Comparison of ENCODE assay signal across 1 cellular context in the genomic region with DNA sequence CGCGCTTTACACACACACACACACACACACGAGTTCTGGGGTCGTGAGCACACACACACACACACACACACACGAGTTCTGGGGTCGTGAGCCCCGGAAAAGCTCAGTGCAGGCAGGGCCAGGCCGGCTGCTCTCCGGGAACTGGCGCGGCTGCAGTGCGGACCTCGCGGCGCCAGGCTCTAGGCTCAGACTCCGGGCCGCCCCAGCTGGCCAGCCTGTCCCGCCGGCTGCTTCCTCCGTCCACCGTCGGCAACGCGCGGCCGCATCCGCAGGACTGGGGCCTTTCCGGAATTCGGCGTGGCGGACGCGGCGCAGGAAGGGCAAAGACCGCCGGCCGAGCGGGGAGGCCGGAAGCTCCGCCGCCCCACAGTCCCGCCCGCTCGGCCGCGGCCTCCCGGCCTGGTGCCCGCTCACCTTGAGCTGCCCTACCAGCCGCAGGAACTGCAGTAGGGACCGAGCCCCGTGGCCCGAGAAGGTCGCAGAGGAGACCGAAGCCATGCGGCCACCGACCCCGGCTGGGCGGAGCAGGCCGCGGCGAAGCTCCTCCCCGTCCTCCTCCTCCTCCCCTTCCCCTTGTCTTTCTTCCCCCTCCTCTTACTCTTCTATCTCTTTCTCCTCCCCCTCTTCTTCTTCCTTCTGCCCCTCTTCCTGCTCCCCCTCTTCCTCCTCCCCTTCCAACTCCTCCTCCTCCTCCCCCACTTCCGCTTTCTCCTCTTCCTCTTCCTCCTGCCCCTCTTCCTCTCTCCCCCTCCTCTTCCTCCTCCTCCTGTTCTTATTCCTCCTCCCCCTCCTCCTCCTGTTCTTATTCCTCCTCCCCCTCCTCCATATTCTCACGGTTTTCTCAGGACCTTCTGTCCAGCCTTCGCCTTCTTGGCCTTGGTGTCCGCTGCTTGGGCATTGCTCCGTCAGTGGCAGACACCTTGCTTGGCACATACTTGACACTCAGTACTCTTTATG.
TF ChIP-seq lines count a peak whose summit lies in the region.

A gene with protein sequence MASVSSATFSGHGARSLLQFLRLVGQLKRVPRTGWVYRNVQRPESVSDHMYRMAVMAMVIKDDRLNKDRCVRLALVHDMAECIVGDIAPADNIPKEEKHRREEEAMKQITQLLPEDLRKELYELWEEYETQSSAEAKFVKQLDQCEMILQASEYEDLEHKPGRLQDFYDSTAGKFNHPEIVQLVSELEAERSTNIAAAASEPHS (minus strand): TSS at position 533 of the 957 bp plus-strand sequence. CDS start 35 bp downstream, at position 498.

TF ChIP-seq in K562, 482 proteins besides CTCF, POLR2A, EP300 and RAD21 (continued from another document and continues in another):
- TF ChIP-seq, protein P1, sequence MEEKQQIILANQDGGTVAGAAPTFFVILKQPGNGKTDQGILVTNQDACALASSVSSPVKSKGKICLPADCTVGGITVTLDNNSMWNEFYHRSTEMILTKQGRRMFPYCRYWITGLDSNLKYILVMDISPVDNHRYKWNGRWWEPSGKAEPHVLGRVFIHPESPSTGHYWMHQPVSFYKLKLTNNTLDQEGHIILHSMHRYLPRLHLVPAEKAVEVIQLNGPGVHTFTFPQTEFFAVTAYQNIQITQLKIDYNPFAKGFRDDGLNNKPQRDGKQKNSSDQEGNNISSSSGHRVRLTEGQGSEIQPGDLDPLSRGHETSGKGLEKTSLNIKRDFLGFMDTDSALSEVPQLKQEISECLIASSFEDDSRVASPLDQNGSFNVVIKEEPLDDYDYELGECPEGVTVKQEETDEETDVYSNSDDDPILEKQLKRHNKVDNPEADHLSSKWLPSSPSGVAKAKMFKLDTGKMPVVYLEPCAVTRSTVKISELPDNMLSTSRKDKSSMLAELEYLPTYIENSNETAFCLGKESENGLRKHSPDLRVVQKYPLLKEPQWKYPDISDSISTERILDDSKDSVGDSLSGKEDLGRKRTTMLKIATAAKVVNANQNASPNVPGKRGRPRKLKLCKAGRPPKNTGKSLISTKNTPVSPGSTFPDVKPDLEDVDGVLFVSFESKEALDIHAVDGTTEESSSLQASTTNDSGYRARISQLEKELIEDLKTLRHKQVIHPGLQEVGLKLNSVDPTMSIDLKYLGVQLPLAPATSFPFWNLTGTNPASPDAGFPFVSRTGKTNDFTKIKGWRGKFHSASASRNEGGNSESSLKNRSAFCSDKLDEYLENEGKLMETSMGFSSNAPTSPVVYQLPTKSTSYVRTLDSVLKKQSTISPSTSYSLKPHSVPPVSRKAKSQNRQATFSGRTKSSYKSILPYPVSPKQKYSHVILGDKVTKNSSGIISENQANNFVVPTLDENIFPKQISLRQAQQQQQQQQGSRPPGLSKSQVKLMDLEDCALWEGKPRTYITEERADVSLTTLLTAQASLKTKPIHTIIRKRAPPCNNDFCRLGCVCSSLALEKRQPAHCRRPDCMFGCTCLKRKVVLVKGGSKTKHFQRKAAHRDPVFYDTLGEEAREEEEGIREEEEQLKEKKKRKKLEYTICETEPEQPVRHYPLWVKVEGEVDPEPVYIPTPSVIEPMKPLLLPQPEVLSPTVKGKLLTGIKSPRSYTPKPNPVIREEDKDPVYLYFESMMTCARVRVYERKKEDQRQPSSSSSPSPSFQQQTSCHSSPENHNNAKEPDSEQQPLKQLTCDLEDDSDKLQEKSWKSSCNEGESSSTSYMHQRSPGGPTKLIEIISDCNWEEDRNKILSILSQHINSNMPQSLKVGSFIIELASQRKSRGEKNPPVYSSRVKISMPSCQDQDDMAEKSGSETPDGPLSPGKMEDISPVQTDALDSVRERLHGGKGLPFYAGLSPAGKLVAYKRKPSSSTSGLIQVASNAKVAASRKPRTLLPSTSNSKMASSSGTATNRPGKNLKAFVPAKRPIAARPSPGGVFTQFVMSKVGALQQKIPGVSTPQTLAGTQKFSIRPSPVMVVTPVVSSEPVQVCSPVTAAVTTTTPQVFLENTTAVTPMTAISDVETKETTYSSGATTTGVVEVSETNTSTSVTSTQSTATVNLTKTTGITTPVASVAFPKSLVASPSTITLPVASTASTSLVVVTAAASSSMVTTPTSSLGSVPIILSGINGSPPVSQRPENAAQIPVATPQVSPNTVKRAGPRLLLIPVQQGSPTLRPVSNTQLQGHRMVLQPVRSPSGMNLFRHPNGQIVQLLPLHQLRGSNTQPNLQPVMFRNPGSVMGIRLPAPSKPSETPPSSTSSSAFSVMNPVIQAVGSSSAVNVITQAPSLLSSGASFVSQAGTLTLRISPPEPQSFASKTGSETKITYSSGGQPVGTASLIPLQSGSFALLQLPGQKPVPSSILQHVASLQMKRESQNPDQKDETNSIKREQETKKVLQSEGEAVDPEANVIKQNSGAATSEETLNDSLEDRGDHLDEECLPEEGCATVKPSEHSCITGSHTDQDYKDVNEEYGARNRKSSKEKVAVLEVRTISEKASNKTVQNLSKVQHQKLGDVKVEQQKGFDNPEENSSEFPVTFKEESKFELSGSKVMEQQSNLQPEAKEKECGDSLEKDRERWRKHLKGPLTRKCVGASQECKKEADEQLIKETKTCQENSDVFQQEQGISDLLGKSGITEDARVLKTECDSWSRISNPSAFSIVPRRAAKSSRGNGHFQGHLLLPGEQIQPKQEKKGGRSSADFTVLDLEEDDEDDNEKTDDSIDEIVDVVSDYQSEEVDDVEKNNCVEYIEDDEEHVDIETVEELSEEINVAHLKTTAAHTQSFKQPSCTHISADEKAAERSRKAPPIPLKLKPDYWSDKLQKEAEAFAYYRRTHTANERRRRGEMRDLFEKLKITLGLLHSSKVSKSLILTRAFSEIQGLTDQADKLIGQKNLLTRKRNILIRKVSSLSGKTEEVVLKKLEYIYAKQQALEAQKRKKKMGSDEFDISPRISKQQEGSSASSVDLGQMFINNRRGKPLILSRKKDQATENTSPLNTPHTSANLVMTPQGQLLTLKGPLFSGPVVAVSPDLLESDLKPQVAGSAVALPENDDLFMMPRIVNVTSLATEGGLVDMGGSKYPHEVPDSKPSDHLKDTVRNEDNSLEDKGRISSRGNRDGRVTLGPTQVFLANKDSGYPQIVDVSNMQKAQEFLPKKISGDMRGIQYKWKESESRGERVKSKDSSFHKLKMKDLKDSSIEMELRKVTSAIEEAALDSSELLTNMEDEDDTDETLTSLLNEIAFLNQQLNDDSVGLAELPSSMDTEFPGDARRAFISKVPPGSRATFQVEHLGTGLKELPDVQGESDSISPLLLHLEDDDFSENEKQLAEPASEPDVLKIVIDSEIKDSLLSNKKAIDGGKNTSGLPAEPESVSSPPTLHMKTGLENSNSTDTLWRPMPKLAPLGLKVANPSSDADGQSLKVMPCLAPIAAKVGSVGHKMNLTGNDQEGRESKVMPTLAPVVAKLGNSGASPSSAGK (IDR thresholded peaks at IDR 0.05), result peak; percentile 56
- TF ChIP-seq TRIM28 (IDR thresholded peaks at IDR 0.05) (no peak), DACH1 (IDR thresholded peaks at IDR 0.05; ENCODE audit: partially characterized antibody) (peak; percentile 6), PHB (CRISPR knock-in tag; IDR thresholded peaks at IDR 0.05) (0 out of 2 replicates have a peak, but pooled peaks have one; percentile 29), NCOA1 (IDR thresholded peaks at IDR 0.05; ENCODE audit: low read depth) (peak; percentile 80), NFE2L1 (tag; IDR thresholded peaks at IDR 0.05; ENCODE audit: borderline replicate concordance, low read depth) (no peak), CHD1 (IDR thresholded peaks at IDR 0.05; ENCODE audit: low read length) (peak; percentile 74), SNRNP70 (optimal IDR thresholded peaks at IDR 0.05; ENCODE audit: low read depth, low read length) (no peak), DPF2 (IDR thresholded peaks at IDR 0.05) (peak; percentile 89), PHB2 (IDR thresholded peaks at IDR 0.05; ENCODE audit: low read depth) (peak; percentile 56; the same call in 1 of the 2 replicates), MAFG (tag; conservative IDR thresholded peaks at IDR 0.05) (no peak)
- TF ChIP-seq, protein P2, sequence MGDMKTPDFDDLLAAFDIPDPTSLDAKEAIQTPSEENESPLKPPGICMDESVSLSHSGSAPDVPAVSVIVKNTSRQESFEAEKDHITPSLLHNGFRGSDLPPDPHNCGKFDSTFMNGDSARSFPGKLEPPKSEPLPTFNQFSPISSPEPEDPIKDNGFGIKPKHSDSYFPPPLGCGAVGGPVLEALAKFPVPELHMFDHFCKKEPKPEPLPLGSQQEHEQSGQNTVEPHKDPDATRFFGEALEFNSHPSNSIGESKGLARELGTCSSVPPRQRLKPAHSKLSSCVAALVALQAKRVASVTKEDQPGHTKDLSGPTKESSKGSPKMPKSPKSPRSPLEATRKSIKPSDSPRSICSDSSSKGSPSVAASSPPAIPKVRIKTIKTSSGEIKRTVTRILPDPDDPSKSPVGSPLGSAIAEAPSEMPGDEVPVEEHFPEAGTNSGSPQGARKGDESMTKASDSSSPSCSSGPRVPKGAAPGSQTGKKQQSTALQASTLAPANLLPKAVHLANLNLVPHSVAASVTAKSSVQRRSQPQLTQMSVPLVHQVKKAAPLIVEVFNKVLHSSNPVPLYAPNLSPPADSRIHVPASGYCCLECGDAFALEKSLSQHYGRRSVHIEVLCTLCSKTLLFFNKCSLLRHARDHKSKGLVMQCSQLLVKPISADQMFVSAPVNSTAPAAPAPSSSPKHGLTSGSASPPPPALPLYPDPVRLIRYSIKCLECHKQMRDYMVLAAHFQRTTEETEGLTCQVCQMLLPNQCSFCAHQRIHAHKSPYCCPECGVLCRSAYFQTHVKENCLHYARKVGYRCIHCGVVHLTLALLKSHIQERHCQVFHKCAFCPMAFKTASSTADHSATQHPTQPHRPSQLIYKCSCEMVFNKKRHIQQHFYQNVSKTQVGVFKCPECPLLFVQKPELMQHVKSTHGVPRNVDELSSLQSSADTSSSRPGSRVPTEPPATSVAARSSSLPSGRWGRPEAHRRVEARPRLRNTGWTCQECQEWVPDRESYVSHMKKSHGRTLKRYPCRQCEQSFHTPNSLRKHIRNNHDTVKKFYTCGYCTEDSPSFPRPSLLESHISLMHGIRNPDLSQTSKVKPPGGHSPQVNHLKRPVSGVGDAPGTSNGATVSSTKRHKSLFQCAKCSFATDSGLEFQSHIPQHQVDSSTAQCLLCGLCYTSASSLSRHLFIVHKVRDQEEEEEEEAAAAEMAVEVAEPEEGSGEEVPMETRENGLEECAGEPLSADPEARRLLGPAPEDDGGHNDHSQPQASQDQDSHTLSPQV (IDR thresholded peaks at IDR 0.05), result peak; percentile 25; the same call in 1 of the 2 replicates
- TF ChIP-seq, protein P3, sequence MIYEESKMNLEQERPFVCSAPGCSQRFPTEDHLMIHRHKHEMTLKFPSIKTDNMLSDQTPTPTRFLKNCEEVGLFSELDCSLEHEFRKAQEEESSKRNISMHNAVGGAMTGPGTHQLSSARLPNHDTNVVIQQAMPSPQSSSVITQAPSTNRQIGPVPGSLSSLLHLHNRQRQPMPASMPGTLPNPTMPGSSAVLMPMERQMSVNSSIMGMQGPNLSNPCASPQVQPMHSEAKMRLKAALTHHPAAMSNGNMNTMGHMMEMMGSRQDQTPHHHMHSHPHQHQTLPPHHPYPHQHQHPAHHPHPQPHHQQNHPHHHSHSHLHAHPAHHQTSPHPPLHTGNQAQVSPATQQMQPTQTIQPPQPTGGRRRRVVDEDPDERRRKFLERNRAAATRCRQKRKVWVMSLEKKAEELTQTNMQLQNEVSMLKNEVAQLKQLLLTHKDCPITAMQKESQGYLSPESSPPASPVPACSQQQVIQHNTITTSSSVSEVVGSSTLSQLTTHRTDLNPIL (CRISPR knock-in tag; IDR thresholded peaks at IDR 0.05), result no peak
- TF ChIP-seq, protein P4, sequence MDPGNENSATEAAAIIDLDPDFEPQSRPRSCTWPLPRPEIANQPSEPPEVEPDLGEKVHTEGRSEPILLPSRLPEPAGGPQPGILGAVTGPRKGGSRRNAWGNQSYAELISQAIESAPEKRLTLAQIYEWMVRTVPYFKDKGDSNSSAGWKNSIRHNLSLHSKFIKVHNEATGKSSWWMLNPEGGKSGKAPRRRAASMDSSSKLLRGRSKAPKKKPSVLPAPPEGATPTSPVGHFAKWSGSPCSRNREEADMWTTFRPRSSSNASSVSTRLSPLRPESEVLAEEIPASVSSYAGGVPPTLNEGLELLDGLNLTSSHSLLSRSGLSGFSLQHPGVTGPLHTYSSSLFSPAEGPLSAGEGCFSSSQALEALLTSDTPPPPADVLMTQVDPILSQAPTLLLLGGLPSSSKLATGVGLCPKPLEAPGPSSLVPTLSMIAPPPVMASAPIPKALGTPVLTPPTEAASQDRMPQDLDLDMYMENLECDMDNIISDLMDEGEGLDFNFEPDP (CRISPR knock-in tag; IDR thresholded peaks at IDR 0.05), result no peak
- TF ChIP-seq, protein P5, sequence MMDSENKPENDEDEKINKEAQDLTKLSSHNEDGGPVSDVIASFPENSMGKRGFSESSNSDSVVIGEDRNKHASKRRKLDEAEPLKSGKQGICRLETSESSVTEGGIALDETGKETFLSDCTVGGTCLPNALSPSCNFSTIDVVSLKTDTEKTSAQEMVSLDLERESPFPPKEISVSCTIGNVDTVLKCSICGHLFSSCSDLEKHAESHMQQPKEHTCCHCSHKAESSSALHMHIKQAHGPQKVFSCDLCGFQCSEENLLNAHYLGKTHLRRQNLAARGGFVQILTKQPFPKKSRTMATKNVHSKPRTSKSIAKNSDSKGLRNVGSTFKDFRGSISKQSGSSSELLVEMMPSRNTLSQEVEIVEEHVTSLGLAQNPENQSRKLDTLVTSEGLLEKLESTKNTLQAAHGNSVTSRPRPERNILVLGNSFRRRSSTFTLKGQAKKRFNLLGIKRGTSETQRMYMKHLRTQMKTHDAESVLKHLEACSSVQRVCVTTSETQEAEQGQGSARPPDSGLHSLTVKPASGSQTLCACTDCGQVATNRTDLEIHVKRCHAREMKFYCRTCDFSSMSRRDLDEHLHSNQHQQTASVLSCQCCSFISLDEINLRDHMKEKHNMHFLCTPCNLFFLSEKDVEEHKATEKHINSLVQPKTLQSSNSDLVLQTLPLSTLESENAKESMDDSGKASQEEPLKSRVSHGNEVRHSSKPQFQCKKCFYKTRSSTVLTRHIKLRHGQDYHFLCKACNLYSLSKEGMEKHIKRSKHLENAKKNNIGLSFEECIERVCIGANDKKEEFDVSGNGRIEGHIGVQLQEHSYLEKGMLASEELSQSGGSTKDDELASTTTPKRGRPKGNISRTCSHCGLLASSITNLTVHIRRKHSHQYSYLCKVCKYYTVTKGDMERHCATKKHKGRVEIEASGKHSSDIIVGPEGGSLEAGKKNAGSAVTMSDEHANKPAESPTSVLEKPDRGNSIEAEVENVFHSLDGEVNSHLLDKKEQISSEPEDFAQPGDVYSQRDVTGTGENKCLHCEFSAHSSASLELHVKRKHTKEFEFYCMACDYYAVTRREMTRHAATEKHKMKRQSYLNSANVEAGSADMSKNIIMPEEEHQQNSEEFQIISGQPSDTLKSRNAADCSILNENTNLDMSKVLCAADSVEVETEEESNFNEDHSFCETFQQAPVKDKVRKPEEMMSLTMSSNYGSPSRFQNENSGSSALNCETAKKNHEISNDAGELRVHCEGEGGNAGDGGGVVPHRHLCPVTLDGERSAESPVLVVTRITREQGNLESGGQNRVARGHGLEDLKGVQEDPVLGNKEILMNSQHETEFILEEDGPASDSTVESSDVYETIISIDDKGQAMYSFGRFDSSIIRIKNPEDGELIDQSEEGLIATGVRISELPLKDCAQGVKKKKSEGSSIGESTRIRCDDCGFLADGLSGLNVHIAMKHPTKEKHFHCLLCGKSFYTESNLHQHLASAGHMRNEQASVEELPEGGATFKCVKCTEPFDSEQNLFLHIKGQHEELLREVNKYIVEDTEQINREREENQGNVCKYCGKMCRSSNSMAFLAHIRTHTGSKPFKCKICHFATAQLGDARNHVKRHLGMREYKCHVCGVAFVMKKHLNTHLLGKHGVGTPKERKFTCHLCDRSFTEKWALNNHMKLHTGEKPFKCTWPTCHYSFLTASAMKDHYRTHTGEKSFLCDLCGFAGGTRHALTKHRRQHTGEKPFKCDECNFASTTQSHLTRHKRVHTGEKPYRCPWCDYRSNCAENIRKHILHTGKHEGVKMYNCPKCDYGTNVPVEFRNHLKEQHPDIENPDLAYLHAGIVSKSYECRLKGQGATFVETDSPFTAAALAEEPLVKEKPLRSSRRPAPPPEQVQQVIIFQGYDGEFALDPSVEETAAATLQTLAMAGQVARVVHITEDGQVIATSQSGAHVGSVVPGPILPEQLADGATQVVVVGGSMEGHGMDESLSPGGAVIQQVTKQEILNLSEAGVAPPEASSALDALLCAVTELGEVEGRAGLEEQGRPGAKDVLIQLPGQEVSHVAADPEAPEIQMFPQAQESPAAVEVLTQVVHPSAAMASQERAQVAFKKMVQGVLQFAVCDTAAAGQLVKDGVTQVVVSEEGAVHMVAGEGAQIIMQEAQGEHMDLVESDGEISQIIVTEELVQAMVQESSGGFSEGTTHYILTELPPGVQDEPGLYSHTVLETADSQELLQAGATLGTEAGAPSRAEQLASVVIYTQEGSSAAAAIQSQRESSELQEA (IDR thresholded peaks at IDR 0.05; ENCODE audit: low read depth), result peak; percentile 58; the same call in 1 of the 2 replicates
